Comparison of ENCODE assay signal across 17 cellular contexts in the genomic region with DNA sequence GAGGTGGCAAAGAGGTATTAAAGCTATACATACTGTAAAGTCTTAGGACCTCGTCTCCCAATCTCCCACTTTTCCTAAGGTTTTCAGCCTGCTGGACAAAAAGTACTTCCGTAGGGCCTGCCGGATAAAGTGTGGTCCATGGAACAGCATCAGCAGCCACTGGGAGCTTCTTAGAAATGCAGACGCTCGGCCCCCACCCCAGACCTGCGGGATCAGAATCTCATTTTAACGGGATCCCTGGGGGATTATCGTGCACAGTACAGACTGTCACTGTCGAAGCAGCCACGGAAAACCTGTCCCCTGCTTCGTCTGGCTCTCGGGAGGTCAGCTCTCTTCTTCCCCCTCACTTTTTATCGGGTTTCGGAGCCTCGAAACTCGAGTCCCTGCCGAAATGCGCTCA. TPM values are rescaled to one million over a fixed set of nuclear protein-coding genes. Genes with fewer than 3 reads are reported as not detected.
DNase-seq lines count a peak whose midpoint lies in the region; ATAC-seq and TF ChIP-seq lines count a peak whose summit lies in the region.
"Had no signal": no experiment of that assay in that cellular context is flagged by ENCODE, and none has a peak within 500 bp of the region (broad histone marks: within the 10 kb centered on the region; RNA-seq: fewer than 3 reads in every experiment).

No MANE protein-coding gene starts in this region.

- H3K4me3 ChIP-seq in coronary artery (peak overlapping the region; percentile 72), mesodermal cell (ENCODE audit: extremely low read depth, insufficient read depth, low read length, poor library complexity, severe bottlenecking) (peak overlapping the region; percentile 37), tibial artery (peak overlapping the region; percentile 52 to 61)

- H3K27ac Mint-ChIP-seq in naive thymus-derived CD8-positive, alpha-beta T cell: no peak overlapping the region
- H3K27ac Mint-ChIP-seq: activated CD8-positive, alpha-beta T cell treated with anti-CD3 and anti-CD28 coated beads for 36 hours; activated naive CD4-positive, alpha-beta T cell treated with anti-CD3 and anti-CD28 coated beads, Interleukin-2, amount 50 U/mL, for 72 hours; stimulated activated memory B cell treated with anti-CD40 and anti-IgM and Interleukin-4, amounts not matched to agents 10 μg/mL and 1 μg/mL and 100 μg/mL, for 72 hours; T-helper 2 cell treated with Interferon-gamma antibody and Interleukin-4, amounts not matched to agents 5 μg/mL and 100 μg/mL, for 36 hours had no signal

- intact Hi-C loops in tibial artery (cut with DNase I; ENCODE audit: low total_unique reads): no loop called here

- TF ChIP-seq CTCF in coronary artery (IDR thresholded peaks at IDR 0.05): no peak
- TF ChIP-seq CTCF in tibial artery (IDR thresholded peaks at IDR 0.05): no peak

- no peaks in the 10 kb centered on the region for H3K27me3 ChIP-seq in tibial artery

- H3K9me3 ChIP-seq in mesodermal cell (ENCODE audit: control insufficient read depth, low read length) (no peaks in the 10 kb centered on the region), tibial artery (no peaks in the 10 kb centered on the region)

- no peaks in the 10 kb centered on the region for H3K4me1 ChIP-seq in mesodermal cell (ENCODE audit: control insufficient read depth, insufficient read depth, low read length, poor library complexity, severe bottlenecking)
- peaks cover 0 to 5% (median 2%) of the 10 kb centered on the region in 4 donors for H3K4me1 ChIP-seq in tibial artery

- peaks cover 0 to 2% (median under 1%) of the 10 kb centered on the region in 4 donors for H3K4me1 Mint-ChIP-seq in naive thymus-derived CD8-positive, alpha-beta T cell
- H3K4me1 Mint-ChIP-seq: stimulated activated memory B cell treated with anti-CD40 and anti-IgM and Interleukin-4, amounts not matched to agents 10 μg/mL and 1 μg/mL and 100 μg/mL, for 72 hours had no signal

- H3K4me3 Mint-ChIP-seq in naive thymus-derived CD8-positive, alpha-beta T cell: peak overlapping the region in 1 of 10 donors; percentile 23
- H3K4me3 Mint-ChIP-seq: activated CD8-positive, alpha-beta T cell treated with anti-CD3 and anti-CD28 coated beads for 36 hours; stimulated activated memory B cell treated with anti-CD40 and anti-IgM and Interleukin-4, amounts not matched to agents 10 μg/mL and 1 μg/mL and 100 μg/mL, for 72 hours; T-helper 2 cell treated with Interferon-gamma antibody and Interleukin-4, amounts not matched to agents 5 μg/mL and 100 μg/mL, for 36 hours had no signal

- H3K27ac ChIP-seq in coronary artery (peak overlapping the region in 1 of 2 donors; percentile 58), mesodermal cell (ENCODE audit: low read depth, low read length, severe bottlenecking) (no peak overlapping the region), tibial artery (no peak overlapping the region)
- H3K27ac ChIP-seq: 22Rv1 had no signal

- WGBS in mesodermal cell (ENCODE audit: insufficient coverage in 2 of 2), 2 experiments: 3 to 7% methylated on average over 5 of the region's 18 CpGs

- H3K36me3 ChIP-seq in mesodermal cell (ENCODE audit: control insufficient read depth, insufficient read depth, low read length) (no peaks in the 10 kb centered on the region), tibial artery (no peaks in the 10 kb centered on the region)

- ATAC-seq in naive thymus-derived CD8-positive, alpha-beta T cell: no peak
- ATAC-seq: activated CD8-positive, alpha-beta T cell treated with anti-CD3 and anti-CD28 coated beads for 36 hours; activated naive CD4-positive, alpha-beta T cell treated with anti-CD3 and anti-CD28 coated beads, Interleukin-2, amount 50 U/mL, for 72 hours; stimulated activated memory B cell treated with anti-CD40 and anti-IgM and Interleukin-4, amounts not matched to agents 10 μg/mL and 1 μg/mL and 100 μg/mL, for 72 hours had no signal

- peaks cover 8 to 43% (median 16%) of the 10 kb centered on the region in 5 donors for H3K27me3 Mint-ChIP-seq in naive thymus-derived CD8-positive, alpha-beta T cell

- peaks cover 0 to 10% (median 0%) of the 10 kb centered on the region in 3 donors for H3K36me3 Mint-ChIP-seq in naive thymus-derived CD8-positive, alpha-beta T cell
- H3K36me3 Mint-ChIP-seq: activated naive CD4-positive, alpha-beta T cell treated with anti-CD3 and anti-CD28 coated beads, Interleukin-2, amount 50 U/mL, for 72 hours; stimulated activated memory B cell treated with anti-CD40 and anti-IgM and Interleukin-4, amounts not matched to agents 10 μg/mL and 1 μg/mL and 100 μg/mL, for 72 hours had no signal

- POLR2A ChIA-PET in naive thymus-derived CD8-positive, alpha-beta T cell (lab: Charles Lee): no interaction called here

- peaks cover 0 to 4% (median 0%) of the 10 kb centered on the region in 9 donors for H3K9me3 Mint-ChIP-seq in naive thymus-derived CD8-positive, alpha-beta T cell
- H3K9me3 Mint-ChIP-seq: activated CD8-positive, alpha-beta T cell treated with anti-CD3 and anti-CD28 coated beads for 36 hours; activated naive CD4-positive, alpha-beta T cell treated with anti-CD3 and anti-CD28 coated beads, Interleukin-2, amount 50 U/mL, for 72 hours; stimulated activated memory B cell treated with anti-CD40 and anti-IgM and Interleukin-4, amounts not matched to agents 10 μg/mL and 1 μg/mL and 100 μg/mL, for 72 hours; T-helper 2 cell treated with Interferon-gamma antibody and Interleukin-4, amounts not matched to agents 5 μg/mL and 100 μg/mL, for 36 hours had no signal

- DNase-seq in DMS 273 (lab: John Stamatoyannopoulos, UW; ENCODE audit: unreplicated experiment) (peak; percentile 23), DMS 273 treated with DMSO at 0.1 percent for 48 hours (lab: John Stamatoyannopoulos, UW) (no peak), coronary artery (ENCODE audit: low spot score) (no peak), tibial artery (no peak), DMS153 treated with DMSO at 0.1 percent for 48 hours (lab: John Stamatoyannopoulos, UW; ENCODE audit: unreplicated experiment) (no peak)
- no peak for DNase-seq in naive thymus-derived CD8-positive, alpha-beta T cell
- DNase-seq in stimulated activated CD4-positive, alpha-beta T cell treated with anti-CD3 and anti-CD28 coated beads, Interleukin-4, amount 100 ng/mL, for 1 hour: no peak
- DNase-seq: effector CD8-positive, alpha-beta T cell; Karpas-422; NCI-H1930 had no signal

RNA-seq across cellular contexts. Expression of gene ADGRG2, which starts 0.8 kb away (rescaled TPM):
- polyA plus RNA-seq in mesodermal cell (2013, experiment 1 of 2): 1.0 TPM
- 0.66 TPM for polyA plus RNA-seq in mesodermal cell (2013, experiment 2 of 2)
- not detected for total RNA-seq in naive thymus-derived CD8-positive, alpha-beta T cell
- not detected for polyA plus RNA-seq in naive thymus-derived CD8-positive, alpha-beta T cell
- total RNA-seq: activated CD8-positive, alpha-beta T cell treated with anti-CD3 and anti-CD28 coated beads for 36 hours; activated naive CD4-positive, alpha-beta T cell treated with anti-CD3 and anti-CD28 coated beads, Interleukin-2, amount 50 U/mL, for 72 hours; myocyte had no signal
